In genomic region chr1:150604226-150604588, GRCh38 we compare ENCODE assay signal across 10 cellular contexts. TPM values are rescaled to one million over a fixed set of nuclear protein-coding genes. Genes with fewer than 3 reads are reported as not detected.
A peak's percentile ranks its signal among the peaks of the same experiment; 100 is the strongest.
DNase-seq lines count a peak whose midpoint lies in the region; ATAC-seq and TF ChIP-seq lines count a peak whose summit lies in the region.
"Had no signal": no experiment of that assay in that cellular context is flagged by ENCODE, and none has a peak within 500 bp of the region (broad histone marks: within the 10 kb centered on the region; RNA-seq: fewer than 3 reads in every experiment).

No MANE protein-coding gene starts in this region.

- DNase-seq in Calu3: no peak
- no peak for DNase-seq in WTC11 (ENCODE audit: low spot score)
- no peak for DNase-seq in trophoblast cell
- DNase-seq in NCI-H1694 treated with DMSO at 0.1 percent for 48 hours (lab: John Stamatoyannopoulos, UW): no peak
- DNase-seq in NCI-H2029 treated with DMSO at 0.1 percent for 48 hours (lab: John Stamatoyannopoulos, UW): no peak
- no peak for DNase-seq in NCI-H524 (lab: John Stamatoyannopoulos, UW)
- DNase-seq: activated gamma-delta T cell treated with Interleukin-2 at 50 U/mL for 16 hours, NCI-H1930 had no signal

- H3K27me3 Mint-ChIP-seq in Calu3 (ENCODE audit: unreplicated experiment) (no peaks in the 10 kb centered on the region), WTC11 (ENCODE audit: low read depth) (no peaks in the 10 kb centered on the region; the same call in 1 of the 2 replicates)

- peaks cover 9% of the 10 kb centered on the region for H3K79me1 ChIP-seq in trophoblast cell (ENCODE audit: low read length)

- H3K4me1 ChIP-seq in gastroesophageal sphincter (peaks cover 0 to 16% (median 3%) of the 10 kb centered on the region in 3 donors), trophoblast cell (ENCODE audit: control insufficient read depth in 1 of 2, insufficient read depth in 2 of 2, low read length in 2 of 2) (peaks cover 4 to 7% of the 10 kb centered on the region in 2 experiments)

- H3K18ac ChIP-seq in trophoblast cell (ENCODE audit: low read length): no peak overlapping the region

- no peak for TF ChIP-seq POLR2A in gastroesophageal sphincter (IDR thresholded peaks at IDR 0.05)

- H3K9ac ChIP-seq in trophoblast cell (ENCODE audit: low read length): no peak overlapping the region

- ATAC-seq in WTC11 (no peak), gastroesophageal sphincter (no peak), HG03565 (IDR thresholded peaks at IDR 0.05; ENCODE audit: unreplicated experiment) (no peak)

- H3K9me3 Mint-ChIP-seq in Calu3 (ENCODE audit: low read depth, unreplicated experiment): no peaks in the 10 kb centered on the region
- no peaks in the 10 kb centered on the region for H3K9me3 Mint-ChIP-seq in WTC11

- 67 to 77% methylated on average over 1 to 2 of the region's 2 CpGs for WGBS in gastroesophageal sphincter (ENCODE audit: low coverage in 1 of 2), 2 donors
- WGBS in trophoblast cell (ENCODE audit: extremely low coverage, insufficient coverage, insufficient read length): no CpG with 5 or more reads among the region's 2 CpGs

- H4K8ac ChIP-seq in trophoblast cell (ENCODE audit: low read depth, low read length): no peak overlapping the region

- POLR2A ChIA-PET in WTC11 (lab: Charles Lee): interaction anchor here (0.5 to 3.0 kb wide), 5 partner anchors 11 to 43 kb away, joined by 3 to 20 read pairs (median 10); partner anchors contain the start of genes ENSA and MCL1

- no peak overlapping the region for H3K4me3 ChIP-seq in gastroesophageal sphincter
- H3K4me3 ChIP-seq in trophoblast cell (ENCODE audit: low read depth, low read length): no peak overlapping the region

- TSS peak; percentile 89 for BruUV-seq in Calu3 (replicated peaks; lab: Mats Ljungman, UMichigan)

- H2BK12ac ChIP-seq in trophoblast cell (ENCODE audit: low read length): peak overlapping the region; percentile 94

- H4K12ac ChIP-seq in trophoblast cell (ENCODE audit: low read depth, low read length): no peak overlapping the region

- peaks cover 55% of the 10 kb centered on the region for H3K36me3 Mint-ChIP-seq in Calu3 (ENCODE audit: insufficient read depth, unreplicated experiment)
- peaks cover 16% of the 10 kb centered on the region for H3K36me3 Mint-ChIP-seq in WTC11

- CTCF ChIA-PET in Calu3 (lab: Charles Lee): interaction anchor here (1.4 to 1.7 kb wide), 2 partner anchors 10 to 25 kb away, joined by 5 to 10 read pairs; partner anchors contain the start of gene MCL1
- CTCF ChIA-PET in WTC11 (lab: Charles Lee): interaction anchor here (1.0 to 1.5 kb wide), 7 partner anchors 17 to 72 kb away, joined by 3 to 6 read pairs (median 4); no protein-coding TSS in a partner anchor

- H2BK120ac ChIP-seq in trophoblast cell (ENCODE audit: insufficient read depth, low read length, poor library complexity): peak overlapping the region; percentile 57

- intact Hi-C loops in Calu3 (cut with micrococcal nuclease; ENCODE audit: unreplicated experiment): no loop called here

- H3K23ac ChIP-seq in trophoblast cell (ENCODE audit: low read length): no peak overlapping the region

- H3K36me3 ChIP-seq in gastroesophageal sphincter (peaks cover 0 to 18% of the 10 kb centered on the region in 2 donors), trophoblast cell (ENCODE audit: control insufficient read depth in 1 of 2, insufficient read depth in 2 of 2, low read length in 2 of 2) (peaks cover 3 to 6% of the 10 kb centered on the region in 2 experiments)

- H3K4me3 Mint-ChIP-seq in Calu3 (ENCODE audit: low read depth, unreplicated experiment) (peak overlapping the region; percentile 50), WTC11 (peak overlapping the region; percentile 1)

- H3K27ac ChIP-seq in gastroesophageal sphincter (peak overlapping the region; percentile 36 to 79 (median 76)), trophoblast cell (ENCODE audit: low read depth, low read length) (peak overlapping the region; percentile 94)

- H3K4ac ChIP-seq in trophoblast cell (ENCODE audit: low read depth, low read length): no peak overlapping the region

- H3K4me2 ChIP-seq in trophoblast cell (ENCODE audit: low read length): peak overlapping the region; percentile 25

- H3K9me3 ChIP-seq in gastroesophageal sphincter: no peaks in the 10 kb centered on the region
- H3K9me3 ChIP-seq in trophoblast cell (ENCODE audit: insufficient read depth, low read depth, low read length): no peaks in the 10 kb centered on the region

- H2AFZ ChIP-seq in trophoblast cell (ENCODE audit: insufficient read depth, low read length, poor library complexity): no peak overlapping the region

- H3K27ac Mint-ChIP-seq in Calu3 (ENCODE audit: unreplicated experiment) (peak overlapping the region; percentile 100), WTC11 (peak overlapping the region; percentile 99)

- H2BK5ac ChIP-seq in trophoblast cell (ENCODE audit: low read depth, low read length, poor library complexity): peak overlapping the region; percentile 76

- peak overlapping the region; percentile 60 for H4K91ac ChIP-seq in trophoblast cell (ENCODE audit: low read depth, low read length)

- TF ChIP-seq CTCF in Calu3 (IDR thresholded peaks at IDR 0.05; ENCODE audit: unreplicated experiment) (no peak), WTC11 (IDR thresholded peaks at IDR 0.05) (no peak), gastroesophageal sphincter (IDR thresholded peaks at IDR 0.05) (no peak)

- H2AK5ac ChIP-seq in trophoblast cell (ENCODE audit: low read length): peak overlapping the region; percentile 39

- peak overlapping the region; percentile 73 for H3K14ac ChIP-seq in trophoblast cell (ENCODE audit: low read length)

- no peaks in the 10 kb centered on the region for H3K27me3 ChIP-seq in gastroesophageal sphincter
- H3K27me3 ChIP-seq in trophoblast cell (ENCODE audit: insufficient read depth, low read length): no peaks in the 10 kb centered on the region

- no peaks in the 10 kb centered on the region for H3K79me2 ChIP-seq in trophoblast cell (ENCODE audit: control insufficient read depth, insufficient read depth, low read length, poor library complexity)

- no peak for TF ChIP-seq EP300 in gastroesophageal sphincter (IDR thresholded peaks at IDR 0.05)

- peaks cover 28% of the 10 kb centered on the region for H3K4me1 Mint-ChIP-seq in Calu3 (ENCODE audit: low read depth, unreplicated experiment)
- peaks cover 29% of the 10 kb centered on the region for H3K4me1 Mint-ChIP-seq in WTC11

TF ChIP-seq in WTC11, 78 proteins besides CTCF, POLR2A, EP300 and RAD21 (continues in another document):
- TF ChIP-seq GABPB1 (CRISPR knock-in tag; IDR thresholded peaks at IDR 0.05) (no peak), OVOL2 (CRISPR knock-in tag; IDR thresholded peaks at IDR 0.05; ENCODE audit: borderline replicate concordance) (no peak), NR2C2 (CRISPR knock-in tag; IDR thresholded peaks at IDR 0.05) (no peak), STAT6 (CRISPR knock-in tag; conservative IDR thresholded peaks at IDR 0.05; ENCODE audit: low read depth) (no peak), SMAD4 (CRISPR knock-in tag; IDR thresholded peaks at IDR 0.05) (no peak), NR3C1 (CRISPR knock-in tag; conservative IDR thresholded peaks at IDR 0.05; ENCODE audit: low read depth) (no peak), FOXP4 (CRISPR knock-in tag; IDR thresholded peaks at IDR 0.05) (no peak), ATF1 (CRISPR knock-in tag; IDR thresholded peaks at IDR 0.05) (no peak), ZNF416 (CRISPR knock-in tag; IDR thresholded peaks at IDR 0.05) (no peak)

RNA-seq across cellular contexts. Expression of gene MCL1, which starts 24.8 kb away (rescaled TPM):
- total RNA-seq in Calu3 (2022) (261 and 262 TPM in 2 replicates), WTC11 (2021) (191 to 212 TPM (median 204 TPM) in 3 replicates), gastroesophageal sphincter (100 to 1,000 TPM; 212 to 353 (median 317) TPM)
- polyA plus RNA-seq in trophoblast cell (2013): 119 and 120 TPM in 2 replicates

RNA-seq across cellular contexts. Expression of gene ENSA, which starts 25.2 kb away (rescaled TPM):
- total RNA-seq in Calu3 (2022) (253 and 276 TPM in 2 replicates), WTC11 (2021) (219 to 254 TPM (median 224 TPM) in 3 replicates), gastroesophageal sphincter (100 to 1,000 TPM; 154 to 191 (median 167) TPM)
- polyA plus RNA-seq in trophoblast cell (2013): 110 and 115 TPM in 2 replicates

RNA-seq across cellular contexts. Expression of gene ADAMTSL4, which starts 55.0 kb away (rescaled TPM):
- 1.9 and 2.7 TPM in 2 replicates for total RNA-seq in Calu3 (2022)
- 6.6 to 14.7 TPM (median 14.1 TPM) in 3 replicates for total RNA-seq in WTC11 (2021)
- total RNA-seq in gastroesophageal sphincter: 10 to 100 TPM; 27.1 to 66.5 (median 36.3) TPM
- polyA plus RNA-seq in trophoblast cell (2013): 33.2 and 33.6 TPM in 2 replicates
